Comparison of ENCODE assay signal across 11 cellular contexts in the genomic region with DNA sequence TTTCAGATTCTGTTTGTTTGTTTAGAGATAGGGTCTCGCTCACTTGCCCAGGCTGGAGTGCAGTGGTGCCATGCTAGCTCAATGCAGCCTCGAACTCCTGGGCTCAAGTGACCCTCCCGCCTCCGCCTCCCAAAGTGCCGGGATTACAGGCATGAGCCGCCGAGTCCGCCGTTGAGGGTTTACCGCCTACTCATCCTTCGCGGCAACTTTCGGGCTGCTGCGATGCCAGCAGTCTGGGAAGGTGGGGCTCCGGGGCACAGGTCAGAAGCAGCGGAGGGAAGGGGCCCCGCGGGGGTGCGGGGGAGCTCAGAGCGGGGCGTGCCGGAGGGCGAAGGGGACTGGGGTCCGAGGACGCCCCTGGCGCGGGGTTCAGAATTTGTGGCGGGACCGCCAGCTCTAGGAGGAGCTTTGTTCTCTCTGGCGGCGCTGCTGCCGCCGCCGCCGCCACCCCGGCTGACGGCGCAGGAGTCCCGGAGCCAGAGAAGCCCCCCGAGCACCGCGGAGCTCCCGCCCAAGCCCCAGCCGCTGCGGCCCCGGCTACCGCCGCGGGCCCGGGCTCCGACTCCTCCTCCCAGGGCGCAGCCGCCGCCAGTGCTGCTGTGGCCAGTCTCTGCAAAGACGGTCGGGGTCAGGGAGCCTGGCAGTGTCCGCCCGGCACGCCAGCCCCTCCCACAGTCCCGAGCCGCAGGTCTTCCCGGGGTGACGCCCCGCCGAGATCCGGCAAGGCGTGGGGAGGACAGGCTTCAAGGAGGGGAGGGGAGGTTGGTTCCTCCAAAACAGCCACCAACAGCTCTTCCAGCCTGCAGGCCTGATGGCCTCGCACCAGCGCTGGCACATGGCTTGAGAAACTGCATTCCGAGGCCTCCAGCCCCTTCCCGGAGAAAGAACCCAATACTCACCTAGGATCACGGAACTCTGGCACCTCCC. TPM values are rescaled to one million over a fixed set of nuclear protein-coding genes. Genes with fewer than 3 reads are reported as not detected.
DNase-seq lines count a peak whose midpoint lies in the region; TF ChIP-seq lines count a peak whose summit lies in the region.
"Had no signal": no experiment of that assay in that cellular context is flagged by ENCODE, and none has a peak within 500 bp of the region (broad histone marks: within the 10 kb centered on the region; RNA-seq: fewer than 3 reads in every experiment).

No MANE protein-coding gene starts in this region.

- H2AFZ ChIP-seq in trophoblast cell (ENCODE audit: insufficient read depth, low read length, poor library complexity): no peak overlapping the region

- CTCF ChIA-PET in RWPE1 (lab: Yijun Ruan, JAX): no interaction called here

- H4K12ac ChIP-seq in trophoblast cell (ENCODE audit: low read depth, low read length): no peak overlapping the region

- no peaks in the 10 kb centered on the region for H3K36me3 ChIP-seq in endodermal cell (ENCODE audit: control insufficient read depth, insufficient read depth, low read length)
- H3K36me3 ChIP-seq in trophoblast cell (ENCODE audit: control insufficient read depth in 1 of 2, insufficient read depth in 2 of 2, low read length in 2 of 2): no peaks in the 10 kb centered on the region

- H4K8ac ChIP-seq in trophoblast cell (ENCODE audit: low read depth, low read length): no peak overlapping the region

- no peak overlapping the region for H3K27ac ChIP-seq in endodermal cell (ENCODE audit: low read depth, low read length)
- H3K27ac ChIP-seq in trophoblast cell (ENCODE audit: low read depth, low read length): no peak overlapping the region
- H3K27ac ChIP-seq in RWPE1: no peak overlapping the region

- peak overlapping the region; percentile 62 for H3K4me3 ChIP-seq in endodermal cell (ENCODE audit: low read length)
- peak overlapping the region; percentile 4 for H3K4me3 ChIP-seq in trophoblast cell (ENCODE audit: low read depth, low read length)

- H3K14ac ChIP-seq in trophoblast cell (ENCODE audit: low read length): no peak overlapping the region

- no peaks in the 10 kb centered on the region for H3K79me1 ChIP-seq in trophoblast cell (ENCODE audit: low read length)

- H3K4me2 ChIP-seq in trophoblast cell (ENCODE audit: low read length): peak overlapping the region; percentile 55

- no peak overlapping the region for H3K27ac Mint-ChIP-seq in activated CD4-positive, alpha-beta T cell treated with anti-CD3 and anti-CD28 coated beads, Interleukin-2, amount 10 ng/mL, durations not matched to agents 24 days and 14 days
- no peak overlapping the region for H3K27ac Mint-ChIP-seq in endodermal cell

- H3K4me3 Mint-ChIP-seq in activated CD4-positive, alpha-beta T cell treated with anti-CD3 and anti-CD28 coated beads, Interleukin-2, amount 10 ng/mL, durations not matched to agents 24 days and 14 days: peak overlapping the region; percentile 56
- H3K4me3 Mint-ChIP-seq in endodermal cell: peak overlapping the region; percentile 51

- H3K23ac ChIP-seq in trophoblast cell (ENCODE audit: low read length): no peak overlapping the region

- peaks cover 3% of the 10 kb centered on the region for H3K9me3 Mint-ChIP-seq in activated CD4-positive, alpha-beta T cell treated with anti-CD3 and anti-CD28 coated beads, Interleukin-2, amount 10 ng/mL, durations not matched to agents 24 days and 14 days
- H3K9me3 Mint-ChIP-seq in endodermal cell: no peaks in the 10 kb centered on the region

- H3K9me3 ChIP-seq in endodermal cell (ENCODE audit: control insufficient read depth, low read length): no peaks in the 10 kb centered on the region
- peaks cover 8% of the 10 kb centered on the region for H3K9me3 ChIP-seq in trophoblast cell (ENCODE audit: insufficient read depth, low read depth, low read length)

- WGBS in endodermal cell (ENCODE audit: insufficient coverage in 1 of 2, insufficient read length in 1 of 2), 2 experiments: 10 to 26% methylated on average over 10 to 72 of the region's 72 CpGs
- WGBS in trophoblast cell (ENCODE audit: extremely low coverage, insufficient coverage, insufficient read length): no CpG with 5 or more reads among the region's 72 CpGs

- DNase-seq in CD1c-positive myeloid dendritic cell (ENCODE audit: extremely low spot score): peak; percentile 3
- DNase-seq in activated CD4-positive, alpha-beta T cell treated with anti-CD3 and anti-CD28 coated beads, Interleukin-2, amount 10 ng/mL, durations not matched to agents 24 days and 14 days: no peak
- peak; percentile 91 for DNase-seq in endodermal cell
- no peak for DNase-seq in trophoblast cell
- DNase-seq in NAMALWA (ENCODE audit: low spot score): no peak
- no peak for DNase-seq in NCI-H2081 treated with DMSO at 0.1 percent for 48 hours (lab: John Stamatoyannopoulos, UW)
- DNase-seq in RWPE1 (ENCODE audit: low spot score): no peak
- no peak for DNase-seq in D341Med (ENCODE audit: low spot score)
- DNase-seq: CD4-positive, CD25-positive, alpha-beta regulatory T cell; NCI-H2107 had no signal

- peaks cover 6% of the 10 kb centered on the region for H3K4me1 Mint-ChIP-seq in activated CD4-positive, alpha-beta T cell treated with anti-CD3 and anti-CD28 coated beads, Interleukin-2, amount 10 ng/mL, durations not matched to agents 24 days and 14 days
- H3K4me1 Mint-ChIP-seq in endodermal cell: peaks cover 4% of the 10 kb centered on the region

- no peak for TF ChIP-seq CTCF in endodermal cell (conservative IDR thresholded peaks at IDR 0.05)
- no peak for TF ChIP-seq CTCF in RWPE1 (conservative IDR thresholded peaks at IDR 0.05; ENCODE audit: low read depth)

- H3K4me1 ChIP-seq in endodermal cell (ENCODE audit: control insufficient read depth, insufficient read depth, low read length): no peaks in the 10 kb centered on the region
- no peaks in the 10 kb centered on the region for H3K4me1 ChIP-seq in trophoblast cell (ENCODE audit: control insufficient read depth in 1 of 2, insufficient read depth in 2 of 2, low read length in 2 of 2)

- intact Hi-C loops in activated CD4-positive, alpha-beta T cell treated with anti-CD3 and anti-CD28 coated beads, Interleukin-2, amount 10 ng/mL, durations not matched to agents 24 days and 14 days (cut with micrococcal nuclease): no loop called here

- no peak overlapping the region for H3K4ac ChIP-seq in trophoblast cell (ENCODE audit: low read depth, low read length)

- H3K36me3 Mint-ChIP-seq in activated CD4-positive, alpha-beta T cell treated with anti-CD3 and anti-CD28 coated beads, Interleukin-2, amount 10 ng/mL, durations not matched to agents 24 days and 14 days (ENCODE audit: low read depth): no peaks in the 10 kb centered on the region
- H3K36me3 Mint-ChIP-seq in endodermal cell (ENCODE audit: low read depth): no peaks in the 10 kb centered on the region
- H3K36me3 Mint-ChIP-seq: CD4-positive, CD25-positive, alpha-beta regulatory T cell had no signal

- H2BK5ac ChIP-seq in trophoblast cell (ENCODE audit: low read depth, low read length, poor library complexity): no peak overlapping the region

- H3K9ac ChIP-seq in endodermal cell (ENCODE audit: extremely low read depth, low read length, poor library complexity, severe bottlenecking) (no peak overlapping the region), trophoblast cell (ENCODE audit: low read length) (no peak overlapping the region)

- H3K18ac ChIP-seq in trophoblast cell (ENCODE audit: low read length): no peak overlapping the region

- no peak overlapping the region for H2BK12ac ChIP-seq in trophoblast cell (ENCODE audit: low read length)

- H2AK5ac ChIP-seq in trophoblast cell (ENCODE audit: low read length): no peak overlapping the region

- H3K79me2 ChIP-seq in trophoblast cell (ENCODE audit: control insufficient read depth, insufficient read depth, low read length, poor library complexity): no peaks in the 10 kb centered on the region

- H3K27me3 ChIP-seq in endodermal cell (ENCODE audit: control insufficient read depth, insufficient read depth, low read length, poor library complexity, severe bottlenecking) (peaks cover 60% of the 10 kb centered on the region), trophoblast cell (ENCODE audit: insufficient read depth, low read length) (peaks cover 25% of the 10 kb centered on the region)

- peaks cover 53% of the 10 kb centered on the region for H3K27me3 Mint-ChIP-seq in activated CD4-positive, alpha-beta T cell treated with anti-CD3 and anti-CD28 coated beads, Interleukin-2, amount 10 ng/mL, durations not matched to agents 24 days and 14 days
- H3K27me3 Mint-ChIP-seq in endodermal cell (ENCODE audit: insufficient read depth): peaks cover 63% of the 10 kb centered on the region

- H2BK120ac ChIP-seq in trophoblast cell (ENCODE audit: insufficient read depth, low read length, poor library complexity): no peak overlapping the region

- no peak overlapping the region for H4K91ac ChIP-seq in trophoblast cell (ENCODE audit: low read depth, low read length)

- POLR2A ChIA-PET in RWPE1 (lab: Yijun Ruan, JAX; ENCODE audit: low non-redundant PET): no interaction called here

RNA-seq across cellular contexts. Expression of a gene that starts 10.9 kb away (rescaled TPM):
- total RNA-seq in activated CD4-positive, alpha-beta T cell treated with anti-CD3 and anti-CD28 coated beads, Interleukin-2, amount 10 ng/mL, durations not matched to agents 24 days and 14 days: not detected in 2 replicates
- not detected for total RNA-seq in endodermal cell
- not detected for polyA plus RNA-seq in endodermal cell (2013, experiment 1 of 2)
- polyA plus RNA-seq in endodermal cell (2013, experiment 2 of 2): not detected
- 0.04 and 0.05 TPM in 2 replicates for polyA plus RNA-seq in trophoblast cell (2013)
- total RNA-seq: CD4-positive, CD25-positive, alpha-beta regulatory T cell; lung microvascular endothelial cell had no signal
- polyA plus RNA-seq: CD4-positive, CD25-positive, alpha-beta regulatory T cell had no signal

RNA-seq across cellular contexts. Expression of a gene that starts 34.0 kb away (rescaled TPM):
- not detected in 2 replicates for total RNA-seq in activated CD4-positive, alpha-beta T cell treated with anti-CD3 and anti-CD28 coated beads, Interleukin-2, amount 10 ng/mL, durations not matched to agents 24 days and 14 days
- not detected for total RNA-seq in endodermal cell
- polyA plus RNA-seq in endodermal cell (2013, experiment 1 of 2): not detected
- polyA plus RNA-seq in endodermal cell (2013, experiment 2 of 2): not detected
- polyA plus RNA-seq in trophoblast cell (2013): not detected in 2 replicates
- total RNA-seq: lung microvascular endothelial cell had no signal

Comparison
In these comparisons a context has a peak if more than half of its experiments do, and no peak if none do; other contexts are left out.
1. DNase-seq: peak in CD1c-positive myeloid dendritic cell (single experiment) and endodermal cell (single experiment); none in activated CD4-positive, alpha-beta T cell treated with anti-CD3 and anti-CD28 coated beads, Interleukin-2, amount 10 ng/mL, durations not matched to agents 24 days and 14 days (single experiment), trophoblast cell (0 of 2), NAMALWA (single experiment), NCI-H2081 treated with DMSO at 0.1 percent for 48 hours (single experiment), RWPE1 (single experiment) and D341Med (single experiment).